In genomic region chr11:14713518-14714244, GRCh38 we compare ENCODE assay signal across 15 cellular contexts.
DNase-seq lines count a peak whose midpoint lies in the region; ATAC-seq and TF ChIP-seq lines count a peak whose summit lies in the region.
"Had no signal": no experiment of that assay in that cellular context is flagged by ENCODE, and none has a peak within 500 bp of the region (broad histone marks: within the 10 kb centered on the region; RNA-seq: fewer than 3 reads in every experiment).

No MANE protein-coding gene starts in this region.

- H3K27me3 ChIP-seq in CD4-positive, alpha-beta memory T cell (ENCODE audit: insufficient read depth, low read length): no peaks in the 10 kb centered on the region
- H3K27me3 ChIP-seq: esophagus squamous epithelium had no signal

- no peaks in the 10 kb centered on the region for H3K36me3 Mint-ChIP-seq in CD14-positive monocyte
- peaks cover 7 to 25% of the 10 kb centered on the region in 2 donors for H3K36me3 Mint-ChIP-seq in CD4-positive, alpha-beta memory T cell
- H3K36me3 Mint-ChIP-seq in T-helper 1 cell treated with Interleukin-12 subunit alpha and Interleukin-12 subunit beta and Interleukin-4 antibody, amounts not matched to agents 30 μg/mL and 1 μg/mL, for 36 hours (ENCODE audit: low read depth): peaks cover 38% of the 10 kb centered on the region

- no peak for TF ChIP-seq CTCF in CD14-positive monocyte (IDR thresholded peaks at IDR 0.05)

- H3K9me3 Mint-ChIP-seq in CD14-positive monocyte: peaks cover 0 to 7% (median 2%) of the 10 kb centered on the region in 7 donors
- H3K9me3 Mint-ChIP-seq in CD4-positive, alpha-beta memory T cell: peaks cover 0 to 4% (median 0%) of the 10 kb centered on the region in 8 donors
- H3K9me3 Mint-ChIP-seq in T-helper 1 cell treated with Interleukin-12 subunit alpha and Interleukin-12 subunit beta and Interleukin-4 antibody, amounts not matched to agents 30 μg/mL and 1 μg/mL, for 36 hours: peaks cover 27% of the 10 kb centered on the region

- H3K27ac Mint-ChIP-seq in CD14-positive monocyte: peak overlapping the region in 4 of 7 donors; percentile 28 to 55 (median 50)
- H3K27ac Mint-ChIP-seq in CD4-positive, alpha-beta memory T cell: peak overlapping the region; percentile 39 to 93 (median 84)
- peak overlapping the region; percentile 74 for H3K27ac Mint-ChIP-seq in T-helper 1 cell treated with Interleukin-12 subunit alpha and Interleukin-12 subunit beta and Interleukin-4 antibody, amounts not matched to agents 30 μg/mL and 1 μg/mL, for 36 hours
- H3K27ac Mint-ChIP-seq: nephron progenitor cell had no signal

- H3K4me3 Mint-ChIP-seq in CD14-positive monocyte: peak overlapping the region in 1 of 2 donors; percentile 46
- H3K4me3 Mint-ChIP-seq in CD4-positive, alpha-beta memory T cell: peak overlapping the region; percentile 26 to 85 (median 44)
- H3K4me3 Mint-ChIP-seq in T-helper 1 cell treated with Interleukin-12 subunit alpha and Interleukin-12 subunit beta and Interleukin-4 antibody, amounts not matched to agents 30 μg/mL and 1 μg/mL, for 36 hours: peak overlapping the region; percentile 64
- H3K4me3 Mint-ChIP-seq: nephron progenitor cell had no signal

- ATAC-seq in GM18519 (IDR thresholded peaks at IDR 0.05; ENCODE audit: low FRiP score, unreplicated experiment) (no peak), GM19455 (IDR thresholded peaks at IDR 0.05; ENCODE audit: unreplicated experiment) (no peak)
- ATAC-seq: right cardiac atrium had no signal

- intact Hi-C loops in CD14-positive monocyte (cut with micrococcal nuclease): no loop called here
- intact Hi-C loops in CD4-positive, alpha-beta memory T cell (cut with micrococcal nuclease): no loop called here

- H3K27ac ChIP-seq in CD4-positive, alpha-beta memory T cell (ENCODE audit: low read depth, low read length): no peak overlapping the region
- H3K27ac ChIP-seq: esophagus squamous epithelium had no signal

- DNase-seq in CD14-positive monocyte (ENCODE audit: low spot score) (no peak), foreskin melanocyte (peak; percentile 38), NCI-H2227 treated with DMSO at 0.1 percent for 48 hours (lab: John Stamatoyannopoulos, UW) (no peak), HK-2 (ENCODE audit: unreplicated experiment) (no peak)
- DNase-seq in CD4-positive, alpha-beta memory T cell: peak; percentile 59 to 76 (median 68)
- DNase-seq: activated CD4-positive, CD25-positive, alpha-beta regulatory T cell; esophagus squamous epithelium; hypothalamus; MM.1S; nephron progenitor cell; right cardiac atrium; SK-N-SH had no signal

- no peaks in the 10 kb centered on the region for H3K9me3 ChIP-seq in CD4-positive, alpha-beta memory T cell (ENCODE audit: control insufficient read depth in 1 of 2, low read length in 2 of 2)
- H3K9me3 ChIP-seq: esophagus squamous epithelium, SK-N-SH had no signal

- H3K27me3 Mint-ChIP-seq in CD14-positive monocyte (ENCODE audit: low read depth in 3 of 3): peaks cover 0 to 2% (median 0%) of the 10 kb centered on the region in 3 donors
- H3K27me3 Mint-ChIP-seq in CD4-positive, alpha-beta memory T cell: no peaks in the 10 kb centered on the region
- H3K27me3 Mint-ChIP-seq in T-helper 1 cell treated with Interleukin-12 subunit alpha and Interleukin-12 subunit beta and Interleukin-4 antibody, amounts not matched to agents 30 μg/mL and 1 μg/mL, for 36 hours (ENCODE audit: low read depth): no peaks in the 10 kb centered on the region

- H3K4me1 ChIP-seq in CD4-positive, alpha-beta memory T cell (ENCODE audit: insufficient read depth, low read length): peaks cover 24% of the 10 kb centered on the region
- H3K4me1 ChIP-seq: esophagus squamous epithelium had no signal

- no peaks in the 10 kb centered on the region for H3K36me3 ChIP-seq in CD4-positive, alpha-beta memory T cell (ENCODE audit: insufficient read depth, low read length)
- H3K36me3 ChIP-seq: esophagus squamous epithelium had no signal

- POLR2A ChIA-PET in CD4-positive, alpha-beta memory T cell (lab: Charles Lee; ENCODE audit: partially characterized antibody): interaction anchor here (1.4 to 1.7 kb wide), 2 partner anchors 12 to 69 kb away, joined by 4 to 5 read pairs; partner anchors contain the start of gene PDE3B

- H3K4me3 ChIP-seq in CD4-positive, alpha-beta memory T cell (ENCODE audit: low read length in 2 of 2): no peak overlapping the region
- H3K4me3 ChIP-seq: esophagus squamous epithelium had no signal

- H3K4me1 Mint-ChIP-seq in CD14-positive monocyte: peaks cover 20% of the 10 kb centered on the region
- H3K4me1 Mint-ChIP-seq in CD4-positive, alpha-beta memory T cell: peaks cover 25 to 47% (median 38%) of the 10 kb centered on the region in 4 donors
- H3K4me1 Mint-ChIP-seq in T-helper 1 cell treated with Interleukin-12 subunit alpha and Interleukin-12 subunit beta and Interleukin-4 antibody, amounts not matched to agents 30 μg/mL and 1 μg/mL, for 36 hours (ENCODE audit: low read depth): peaks cover 30% of the 10 kb centered on the region
- H3K4me1 Mint-ChIP-seq: nephron progenitor cell had no signal

- CTCF ChIA-PET in CD4-positive, alpha-beta memory T cell (lab: Charles Lee; ENCODE audit: partially characterized antibody): no interaction called here

Comparison
In these comparisons a context has a peak if more than half of its experiments do, and no peak if none do; other contexts are left out.
1. DNase-seq: peak in CD4-positive, alpha-beta memory T cell (5 of 5) and foreskin melanocyte (single experiment); none in CD14-positive monocyte (single experiment), NCI-H2227 treated with DMSO at 0.1 percent for 48 hours (single experiment) and HK-2 (single experiment).
2. Peak in every context shown above with its lines, with median percentiles within 50 percentile points of each other: H3K27ac Mint-ChIP-seq.